In the genomic region with DNA sequence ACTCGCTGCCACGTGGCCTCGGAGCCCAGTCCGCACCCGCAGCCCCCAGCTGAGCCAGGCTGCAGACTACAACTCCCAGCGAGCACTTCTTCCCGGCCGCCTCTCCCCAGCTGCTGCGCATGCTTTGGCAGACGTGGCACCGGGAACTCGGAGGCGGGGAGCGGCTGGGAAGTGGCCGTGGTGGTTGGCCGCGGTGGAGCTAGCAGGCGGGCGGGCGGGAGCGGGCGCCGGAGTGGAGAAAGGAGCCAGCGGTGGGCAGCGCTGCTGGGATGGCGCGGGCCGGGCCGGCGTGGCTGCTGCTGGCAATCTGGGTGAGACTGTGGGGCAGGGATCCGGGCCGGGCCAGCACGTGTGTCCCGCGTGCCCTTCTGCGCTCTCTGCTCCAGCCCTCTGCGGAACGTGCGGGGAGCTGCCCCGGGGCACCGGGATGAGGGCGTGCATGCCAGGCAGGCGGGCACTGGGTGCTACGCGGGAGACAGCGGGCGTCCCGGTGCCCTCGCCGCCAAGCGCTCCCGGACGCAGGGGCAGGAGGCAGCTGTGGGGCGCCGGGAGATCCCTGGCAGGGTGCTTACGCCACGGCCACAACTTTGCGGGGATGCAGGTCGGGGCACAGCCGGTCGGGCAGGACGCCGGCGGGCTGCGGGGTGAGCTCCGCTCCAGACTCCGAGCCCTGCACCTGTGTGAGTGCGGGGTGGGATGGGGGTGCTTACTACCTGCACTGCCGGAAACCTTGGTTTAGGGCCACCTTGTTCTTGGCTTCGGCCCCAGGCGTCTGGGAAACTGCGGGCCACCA, we compare ENCODE assay signal across 8 cellular contexts. TPM values are rescaled to one million over a fixed set of nuclear protein-coding genes. Genes with fewer than 3 reads are reported as not detected.
A peak's percentile ranks its signal among the peaks of the same experiment; 100 is the strongest.
DNase-seq lines count a peak whose midpoint lies in the region; FAIRE-seq and TF ChIP-seq lines count a peak whose summit lies in the region.

PDIA5 (plus strand) TSS at position 130 of the 793 bp plus-strand sequence; CDS start at position 270, 140 bp downstream.

- intact Hi-C loops in activated naive CD4-positive, alpha-beta T cell treated with anti-CD3 and anti-CD28 coated beads for 36 hours (cut with micrococcal nuclease) = loop anchor here (1.0 to 5.0 kb wide), 3 partner anchors 134 to 685 kb away; partner anchors contain the start of genes FAM162A, HACD2, MIX23 and SEC22A

- peak; percentile 92 for DNase-seq in ELR (ENCODE audit: low read depth)
- peak; percentile 93 for DNase-seq in H54 (ENCODE audit: insufficient read length, low spot score)
- peak; percentile 97 for DNase-seq in MG63
- DNase-seq in SHP77 treated with DMSO at 0.1 percent for 48 hours (lab: John Stamatoyannopoulos, UW) = peak; percentile 76
- DNase-seq in activated naive CD4-positive, alpha-beta T cell treated with anti-CD3 and anti-CD28 coated beads for 36 hours = peak; percentile 83
- DNase-seq in globus pallidus (ENCODE audit: low spot score) = peak; percentile 88
- DNase-seq in non-pigmented ciliary epithelial cell (ENCODE audit: low read depth) = peak; percentile 48
- DNase-seq in suprapubic skin (ENCODE audit: low spot score in 2 of 2) = peak; percentile 93 to 95

- H3K36me3 ChIP-seq in MG63 = peaks cover 3% of the 10 kb centered on the region; the same call in 1 of the 2 replicates
- H3K36me3 ChIP-seq in suprapubic skin = no peaks in the 10 kb centered on the region

- H3K27ac ChIP-seq in suprapubic skin = peak within 1 kb of the TSS; percentile 78

- TF ChIP-seq EP300 in suprapubic skin (IDR thresholded peaks at IDR 0.05) = no peak

- CTCF ChIA-PET in activated naive CD4-positive, alpha-beta T cell treated with anti-CD3 and anti-CD28 coated beads for 36 hours (lab: Charles Lee) = interaction anchor here (0.8 to 1.2 kb wide), 3 partner anchors 37 to 125 kb away, joined by 3 to 6 read pairs (median 3); partner anchors contain the start of gene SEMA5B

- H3K27me3 Mint-ChIP-seq in activated naive CD4-positive, alpha-beta T cell treated with anti-CD3 and anti-CD28 coated beads for 36 hours (ENCODE audit: low read depth) = no peaks in the 10 kb centered on the region

- H3K4me3 ChIP-seq in MG63 (peak within 1 kb of the TSS; percentile 93), suprapubic skin (peak within 1 kb of the TSS; percentile 87)

- H3K27me3 ChIP-seq in MG63 (no peaks in the 10 kb centered on the region), suprapubic skin (peaks cover 4% of the 10 kb centered on the region)

- H3K36me3 Mint-ChIP-seq in activated naive CD4-positive, alpha-beta T cell treated with anti-CD3 and anti-CD28 coated beads for 36 hours (ENCODE audit: low read depth) = peaks cover 2% of the 10 kb centered on the region

- H3K4me1 ChIP-seq in suprapubic skin = peaks cover 24% of the 10 kb centered on the region

- H3K27ac Mint-ChIP-seq in activated naive CD4-positive, alpha-beta T cell treated with anti-CD3 and anti-CD28 coated beads for 36 hours = peak within 1 kb of the TSS; percentile 40

- FAIRE-seq in H54 (lab: Jason Lieb, UNC) = no peak

- H3K4me1 Mint-ChIP-seq in activated naive CD4-positive, alpha-beta T cell treated with anti-CD3 and anti-CD28 coated beads for 36 hours (ENCODE audit: low read depth) = peaks cover 34% of the 10 kb centered on the region

- under 1% methylated on average over 39 of the region's 72 CpGs for WGBS in suprapubic skin

- no peak for TF ChIP-seq CTCF in suprapubic skin (IDR thresholded peaks at IDR 0.05)

- no peaks in the 10 kb centered on the region for H3K9me3 Mint-ChIP-seq in activated naive CD4-positive, alpha-beta T cell treated with anti-CD3 and anti-CD28 coated beads for 36 hours

- TF ChIP-seq POLR2A in H54 (IDR thresholded peaks at IDR 0.05; ENCODE audit: low read depth, low read length) = peak; percentile 81
- no peak for TF ChIP-seq POLR2A in suprapubic skin (IDR thresholded peaks at IDR 0.05)

- no peaks in the 10 kb centered on the region for H3K9me3 ChIP-seq in MG63
- no peaks in the 10 kb centered on the region for H3K9me3 ChIP-seq in suprapubic skin

- peak within 1 kb of the TSS; percentile 81 for H3K4me3 Mint-ChIP-seq in activated naive CD4-positive, alpha-beta T cell treated with anti-CD3 and anti-CD28 coated beads for 36 hours

RNA-seq across cellular contexts. Expression of gene PDIA5, which starts in this region (rescaled TPM):
- total RNA-seq in MG63 (2014; rRNA removed; shearing (Covaris generic); ENCODE audit: low replicate concordance) = 24.3 and 40.4 TPM in 2 replicates
- 10 to 100 TPM; 20.7 to 21.2 TPM for total RNA-seq in activated naive CD4-positive, alpha-beta T cell treated with anti-CD3 and anti-CD28 coated beads for 36 hours
- total RNA-seq in suprapubic skin = 1 to 10 TPM; 5.3 to 9.2 (median 7.2) TPM

Comparison
In these comparisons a context has a peak if more than half of its experiments do, and no peak if none do; other contexts are left out.
1. Peak in every context shown above with its lines: DNase-seq, H3K4me3 ChIP-seq and H3K27ac ChIP-seq.